ENCODE assay signal across 23 cellular contexts in genomic region chr22:17145021-17145680, GRCh38.
"Had no signal": no experiment of that assay in that cellular context is flagged by ENCODE, and none has a peak within 500 bp of the region (broad histone marks: within the 10 kb centered on the region; RNA-seq: fewer than 3 reads in every experiment).

No MANE protein-coding gene starts in this region.

- H3K36me3 Mint-ChIP-seq: natural killer cell had no signal

- ATAC-seq: natural killer cell; right cardiac atrium; sciatic nerve; stimulated activated effector memory CD8-positive, alpha-beta T cell treated with anti-CD3 and anti-CD28 coated beads, Interleukin-12 subunit alpha, Interleukin-12 subunit beta, amount 100 ng/mL, for 72 hours; upper lobe of right lung had no signal

- H3K27me3 ChIP-seq: hepatocyte, ovary, suprapubic skin, tibial artery, upper lobe of right lung had no signal

- H3K4me1 Mint-ChIP-seq: mesothelial cell of epicardium had no signal

- H3K27me3 Mint-ChIP-seq: naive B cell; stimulated activated naive CD8-positive, alpha-beta T cell treated with anti-CD3 and anti-CD28 coated beads, Interleukin-15, Interleukin-2, amounts not matched to agents 100 ng/mL and 50 ng/mL, for 24 hours had no signal

- H3K27ac ChIP-seq: hepatocyte, left ventricle myocardium inferior, ovary, prostate gland, skin epidermis, suprapubic skin, thoracic aorta, tibial artery, upper lobe of right lung had no signal

- H3K4me3 Mint-ChIP-seq: mesothelial cell of epicardium; naive B cell; natural killer cell; stimulated activated effector memory CD8-positive, alpha-beta T cell treated with anti-CD3 and anti-CD28 coated beads, Interleukin-12 subunit alpha, Interleukin-12 subunit beta, amount 100 ng/mL, for 72 hours; stimulated activated naive CD8-positive, alpha-beta T cell treated with anti-CD3 and anti-CD28 coated beads, Interleukin-15, Interleukin-2, amounts not matched to agents 100 ng/mL and 50 ng/mL, for 24 hours had no signal

- H3K4me1 ChIP-seq: prostate gland, tibial artery, upper lobe of right lung had no signal

- H3K9me3 Mint-ChIP-seq: mesothelial cell of epicardium; naive B cell; natural killer cell; stimulated activated effector memory CD8-positive, alpha-beta T cell treated with anti-CD3 and anti-CD28 coated beads, Interleukin-12 subunit alpha, Interleukin-12 subunit beta, amount 100 ng/mL, for 72 hours; stimulated activated naive CD8-positive, alpha-beta T cell treated with anti-CD3 and anti-CD28 coated beads, Interleukin-15, Interleukin-2, amounts not matched to agents 100 ng/mL and 50 ng/mL, for 24 hours had no signal

- H3K36me3 ChIP-seq: ovary had no signal

- DNase-seq: islet precursor cell; left ventricle myocardium inferior; mesendoderm; naive B cell; natural killer cell; ovary; retina; right cardiac atrium; stimulated activated CD4-positive, alpha-beta T cell treated with anti-CD3 and anti-CD28 coated beads, Interleukin-4, amount 100 ng/mL, for 24 hours; stimulated activated naive CD4-positive, alpha-beta T cell; trophoblast cell; upper lobe of right lung had no signal

- H3K27ac Mint-ChIP-seq: mesothelial cell of epicardium; natural killer cell; stimulated activated effector memory CD8-positive, alpha-beta T cell treated with anti-CD3 and anti-CD28 coated beads, Interleukin-12 subunit alpha, Interleukin-12 subunit beta, amount 100 ng/mL, for 72 hours; stimulated activated naive CD8-positive, alpha-beta T cell treated with anti-CD3 and anti-CD28 coated beads, Interleukin-15, Interleukin-2, amounts not matched to agents 100 ng/mL and 50 ng/mL, for 24 hours had no signal

- H3K4me3 ChIP-seq: hepatocyte, left ventricle myocardium inferior, lung, ovary, prostate gland, skin epidermis, suprapubic skin, thoracic aorta, tibial artery, upper lobe of right lung had no signal

- H3K9me3 ChIP-seq: left ventricle myocardium inferior, ovary, prostate gland, suprapubic skin, thoracic aorta, tibial artery, upper lobe of right lung had no signal
